In genomic region chr3:111709645-111710044, GRCh38 we compare ENCODE assay signal across 22 cellular contexts. TPM values are rescaled to one million over a fixed set of nuclear protein-coding genes. Genes with fewer than 3 reads are reported as not detected.
A peak's percentile ranks its signal among the peaks of the same experiment; 100 is the strongest.
DNase-seq lines count a peak whose midpoint lies in the region; ATAC-seq and TF ChIP-seq lines count a peak whose summit lies in the region.
"Had no signal": no experiment of that assay in that cellular context is flagged by ENCODE, and none has a peak within 500 bp of the region (broad histone marks: within the 10 kb centered on the region; RNA-seq: fewer than 3 reads in every experiment).

No MANE protein-coding gene starts in this region.

- TF ChIP-seq POLR2A in sigmoid colon (IDR thresholded peaks at IDR 0.05) = no peak
- TF ChIP-seq POLR2A in vagina (IDR thresholded peaks at IDR 0.05) = no peak

- no peak for DNase-seq in activated T-cell treated with anti-CD3 and anti-CD28 coated beads, Interleukin-2, amount 50 U/mL, for 24 hours
- no peak for DNase-seq in activated T-cell treated with anti-CD3 and anti-CD28 coated beads, Interleukin-2, amount 50 U/mL, for 48 hours
- DNase-seq in HFFc6 = no peak
- DNase-seq in effector memory CD8-positive, alpha-beta T cell = no peak
- no peak for DNase-seq in natural killer cell treated with Interleukin-12 subunit alpha and Interleukin-12 subunit beta and Interleukin-15 and Interleukin-18, amount 100 ng/mL, for 72 hours (ENCODE audit: low spot score)
- no peak for DNase-seq in omental fat pad (ENCODE audit: low spot score)
- DNase-seq in sigmoid colon = no peak
- DNase-seq in vagina (ENCODE audit: extremely low spot score in 2 of 2) = no peak
- DNase-seq: Calu3, DMS53, EL, H9, NCI-H1417, NCI-H187, NCI-H2107, NCI-H2227 treated with DMSO at 0.1 percent for 48 hours, NCI-H524, NCI-H82 had no signal

- H3K4me1 ChIP-seq in sigmoid colon (peaks cover 0 to 9% (median 7%) of the 10 kb centered on the region in 4 donors), vagina (no peaks in the 10 kb centered on the region)

- H3K27me3 Mint-ChIP-seq in activated T-cell treated with anti-CD3 and anti-CD28 coated beads, Interleukin-2, amount 50 U/mL, for 24 hours = no peaks in the 10 kb centered on the region
- H3K27me3 Mint-ChIP-seq in HFFc6 (ENCODE audit: insufficient read depth) = no peaks in the 10 kb centered on the region; the same call in 1 of the 2 replicates
- no peaks in the 10 kb centered on the region for H3K27me3 Mint-ChIP-seq in effector memory CD8-positive, alpha-beta T cell
- H3K27me3 Mint-ChIP-seq in natural killer cell treated with Interleukin-12 subunit alpha and Interleukin-12 subunit beta and Interleukin-15 and Interleukin-18, amount 100 ng/mL, for 72 hours = no peaks in the 10 kb centered on the region
- H3K27me3 Mint-ChIP-seq: B cell had no signal

- H3K4me3 Mint-ChIP-seq in activated T-cell treated with anti-CD3 and anti-CD28 coated beads, Interleukin-2, amount 50 U/mL, for 24 hours = no peak overlapping the region
- H3K4me3 Mint-ChIP-seq in HFFc6 = no peak overlapping the region
- peak overlapping the region in 1 of 2 donors; percentile 4 for H3K4me3 Mint-ChIP-seq in effector memory CD8-positive, alpha-beta T cell
- peak overlapping the region; percentile 30 for H3K4me3 Mint-ChIP-seq in natural killer cell treated with Interleukin-12 subunit alpha and Interleukin-12 subunit beta and Interleukin-15 and Interleukin-18, amount 100 ng/mL, for 72 hours
- H3K4me3 Mint-ChIP-seq: B cell, H9 had no signal

- peaks cover 63% of the 10 kb centered on the region for H3K36me3 Mint-ChIP-seq in activated T-cell treated with anti-CD3 and anti-CD28 coated beads, Interleukin-2, amount 50 U/mL, for 24 hours (ENCODE audit: low read depth)
- H3K36me3 Mint-ChIP-seq in HFFc6 (ENCODE audit: low read depth) = no peaks in the 10 kb centered on the region; the same call in none of the 2 replicates
- peaks cover 46% of the 10 kb centered on the region for H3K36me3 Mint-ChIP-seq in effector memory CD8-positive, alpha-beta T cell (ENCODE audit: insufficient read depth)
- no peaks in the 10 kb centered on the region for H3K36me3 Mint-ChIP-seq in natural killer cell treated with Interleukin-12 subunit alpha and Interleukin-12 subunit beta and Interleukin-15 and Interleukin-18, amount 100 ng/mL, for 72 hours

- 94% methylated on average over 5 of the region's 5 CpGs for WGBS in sigmoid colon, 2 donors

- peak overlapping the region; percentile 6 for H3K27ac Mint-ChIP-seq in activated T-cell treated with anti-CD3 and anti-CD28 coated beads, Interleukin-2, amount 50 U/mL, for 24 hours
- H3K27ac Mint-ChIP-seq in HFFc6 = peak overlapping the region; percentile 2; the same call in 1 of the 2 replicates
- peak overlapping the region; percentile 67 to 83 for H3K27ac Mint-ChIP-seq in effector memory CD8-positive, alpha-beta T cell
- peak overlapping the region; percentile 51 to 90 for H3K27ac Mint-ChIP-seq in natural killer cell treated with Interleukin-12 subunit alpha and Interleukin-12 subunit beta and Interleukin-15 and Interleukin-18, amount 100 ng/mL, for 72 hours
- H3K27ac Mint-ChIP-seq: B cell, H9 had no signal

- H3K36me3 ChIP-seq in sigmoid colon (no peaks in the 10 kb centered on the region), vagina (no peaks in the 10 kb centered on the region)

- TF ChIP-seq EP300 in sigmoid colon (IDR thresholded peaks at IDR 0.05) = no peak

- no peaks in the 10 kb centered on the region for H3K9me3 ChIP-seq in sigmoid colon
- no peaks in the 10 kb centered on the region for H3K9me3 ChIP-seq in vagina

- H3K4me1 Mint-ChIP-seq in activated T-cell treated with anti-CD3 and anti-CD28 coated beads, Interleukin-2, amount 50 U/mL, for 24 hours (ENCODE audit: low read depth) = peaks cover 49% of the 10 kb centered on the region
- H3K4me1 Mint-ChIP-seq in HFFc6 (ENCODE audit: low read depth) = peaks cover 28% of the 10 kb centered on the region
- H3K4me1 Mint-ChIP-seq in effector memory CD8-positive, alpha-beta T cell (ENCODE audit: low read depth in 2 of 2) = peaks cover 25 to 54% of the 10 kb centered on the region in 2 donors
- peaks cover 27 to 51% of the 10 kb centered on the region in 2 donors for H3K4me1 Mint-ChIP-seq in natural killer cell treated with Interleukin-12 subunit alpha and Interleukin-12 subunit beta and Interleukin-15 and Interleukin-18, amount 100 ng/mL, for 72 hours (ENCODE audit: low read depth in 2 of 2)

- H3K27ac ChIP-seq in sigmoid colon = no peak overlapping the region
- H3K27ac ChIP-seq in vagina = no peak overlapping the region
- H3K27ac ChIP-seq: HL-60, KMS-11 had no signal

- H3K9me3 Mint-ChIP-seq in activated T-cell treated with anti-CD3 and anti-CD28 coated beads, Interleukin-2, amount 50 U/mL, for 24 hours = no peaks in the 10 kb centered on the region
- no peaks in the 10 kb centered on the region for H3K9me3 Mint-ChIP-seq in HFFc6
- H3K9me3 Mint-ChIP-seq in effector memory CD8-positive, alpha-beta T cell = no peaks in the 10 kb centered on the region
- H3K9me3 Mint-ChIP-seq in natural killer cell treated with Interleukin-12 subunit alpha and Interleukin-12 subunit beta and Interleukin-15 and Interleukin-18, amount 100 ng/mL, for 72 hours = no peaks in the 10 kb centered on the region
- H3K9me3 Mint-ChIP-seq: H9 had no signal

- TF ChIP-seq CTCF in HFFc6 (IDR thresholded peaks at IDR 0.05) = no peak
- no peak for TF ChIP-seq CTCF in omental fat pad (IDR thresholded peaks at IDR 0.05)
- TF ChIP-seq CTCF in sigmoid colon (IDR thresholded peaks at IDR 0.05) = no peak
- no peak for TF ChIP-seq CTCF in vagina (IDR thresholded peaks at IDR 0.05)

- ATAC-seq in effector memory CD8-positive, alpha-beta T cell (replicated peaks) = no peak
- ATAC-seq in natural killer cell treated with Interleukin-12 subunit alpha and Interleukin-12 subunit beta and Interleukin-15 and Interleukin-18, amount 100 ng/mL, for 72 hours = peak; percentile 72 to 74
- ATAC-seq in omental fat pad (ENCODE audit: low FRiP score) = no peak
- ATAC-seq: GM12878 had no signal

- H3K4me3 ChIP-seq in sigmoid colon = no peak overlapping the region
- no peak overlapping the region for H3K4me3 ChIP-seq in vagina
- H3K4me3 ChIP-seq: GM12878 had no signal

- no peaks in the 10 kb centered on the region for H3K27me3 ChIP-seq in sigmoid colon
- H3K27me3 ChIP-seq in vagina = no peaks in the 10 kb centered on the region

- intact Hi-C loops in sigmoid colon (cut with DNase I) (no loop called here), vagina (cut with DNase I) (loop anchor here (5.0 kb wide), 1 partner anchor 32 kb away; no protein-coding TSS in a partner anchor)

RNA-seq across cellular contexts. Expression of gene PLCXD2, which starts 35.2 kb away (rescaled TPM):
- 1 to 10 TPM; 1.4 to 3.9 (median 1.8) TPM for total RNA-seq in HFFc6 (2021; fragmentation: NEBNext Ultra II Directional; extraction: Animal tissue kit (Norgen Biotek cat#: 25700))
- total RNA-seq in natural killer cell treated with Interleukin-12 subunit alpha and Interleukin-12 subunit beta and Interleukin-15 and Interleukin-18, amount 100 ng/mL, for 72 hours = 10 to 100 TPM; 15.0 to 26.1 TPM
- total RNA-seq in omental fat pad (under 1 TPM; 0.48 to 0.63 (median 0.56) TPM), sigmoid colon (under 1 TPM; 0.28 to 0.81 (median 0.51) TPM), vagina (0.98 TPM)
- polyA plus RNA-seq in sigmoid colon = 1 to 10 TPM; 1.8 to 4.8 (median 4.4) TPM

Comparison
In these comparisons a context has a peak if more than half of its experiments do, and no peak if none do; other contexts are left out.
1. H3K27ac Mint-ChIP-seq: peak in every context shown above with its lines; median percentile 75 in effector memory CD8-positive, alpha-beta T cell; 70 in natural killer cell treated with Interleukin-12 subunit alpha and Interleukin-12 subunit beta and Interleukin-15 and Interleukin-18, amount 100 ng/mL, for 72 hours; 6 in activated T-cell treated with anti-CD3 and anti-CD28 coated beads, Interleukin-2, amount 50 U/mL, for 24 hours; 2 in HFFc6.
2. ATAC-seq: peak in natural killer cell treated with Interleukin-12 subunit alpha and Interleukin-12 subunit beta and Interleukin-15 and Interleukin-18, amount 100 ng/mL, for 72 hours (2 of 2); none in effector memory CD8-positive, alpha-beta T cell (single experiment) and omental fat pad (single experiment).